21 cellular contexts compared by ENCODE assay signal in the genomic region with DNA sequence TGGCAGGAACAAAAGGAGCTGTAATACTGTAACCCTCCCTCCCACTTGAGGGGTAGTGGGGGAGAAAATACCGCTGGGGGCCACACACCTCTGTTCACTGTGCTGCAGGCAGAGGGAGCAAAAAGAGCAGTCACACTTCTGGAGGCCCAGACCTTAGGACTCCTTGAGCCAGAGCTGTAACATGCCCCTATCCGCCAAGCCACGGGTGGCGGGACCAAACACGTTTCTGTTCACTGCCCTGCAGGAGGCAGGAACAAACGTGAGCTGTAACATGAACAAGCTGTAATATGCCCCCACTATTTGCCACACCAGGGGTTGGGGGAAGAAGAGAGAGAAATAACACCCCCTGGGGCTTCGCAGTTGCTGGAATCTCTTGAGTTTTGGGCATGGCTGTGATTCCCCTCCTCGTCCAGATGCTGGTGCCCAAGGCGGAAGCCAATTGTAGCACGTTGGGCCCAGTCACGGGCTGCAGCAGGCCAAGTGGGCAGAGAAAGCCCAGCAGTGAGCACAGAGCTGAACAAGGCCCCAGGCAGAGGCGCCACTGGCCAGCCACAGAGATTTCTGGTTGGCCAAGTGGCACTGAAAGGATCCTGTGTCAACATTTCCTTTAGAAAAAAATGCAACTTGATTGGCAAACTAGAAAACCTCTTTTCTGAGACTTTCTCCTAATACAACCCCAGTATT.
"Had no signal": no experiment of that assay in that cellular context is flagged by ENCODE, and none has a peak within 500 bp of the region (broad histone marks: within the 10 kb centered on the region; RNA-seq: fewer than 3 reads in every experiment).

No MANE protein-coding gene starts in this region.

- H3K36me3 ChIP-seq: esophagus muscularis mucosa, tibial nerve had no signal

- H3K9me3 ChIP-seq: esophagus muscularis mucosa, SK-N-SH had no signal

- H3K27ac ChIP-seq: esophagus muscularis mucosa, tibial nerve had no signal

- H3K27me3 ChIP-seq: esophagus muscularis mucosa, tibial nerve had no signal

- H3K27me3 Mint-ChIP-seq: activated naive CD8-positive, alpha-beta T cell treated with anti-CD3 and anti-CD28 coated beads for 36 hours; dendritic cell treated with granulocyte-macrophage colony-stimulating factor and Interleukin-4, amounts not matched to agents 40 ng/mL and 50 ng/mL, for 4 days; natural killer cell treated with Interleukin-12 subunit alpha and Interleukin-12 subunit beta and Interleukin-15 and Interleukin-18, amount 100 ng/mL, for 72 hours had no signal

- DNase-seq: activated CD4-positive, alpha-beta T cell treated with anti-CD3 and anti-CD28 coated beads, Interleukin-2, amount 50 U/mL, for 1 hour; activated CD8-positive, alpha-beta memory T cell treated with anti-CD3 and anti-CD28 coated beads, Interleukin-2, amount 50 U/mL, for 4 hours; activated effector memory CD4-positive, alpha-beta T cell treated with anti-CD3 and anti-CD28 coated beads, Interleukin-2, amount 50 U/mL, for 16 hours; activated naive CD8-positive, alpha-beta T cell treated with anti-CD3 and anti-CD28 coated beads for 36 hours; activated T-cell treated with anti-CD3 and anti-CD28 coated beads, Interleukin-2, amount 50 U/mL, for 72 hours; amniotic stem cell; effector CD8-positive, alpha-beta T cell; immature natural killer cell; nucleus accumbens; SK-N-SH; stimulated activated CD4-positive, alpha-beta T cell treated with anti-CD3 and anti-CD28 coated beads, Interleukin-12 subunit alpha, Interleukin-12 subunit beta, amount 100 ng/mL, for 4 hours; stimulated activated CD4-positive, alpha-beta T cell treated with anti-CD3 and anti-CD28 coated beads, Interleukin-1b, Interleukin-23, amount 100 ng/mL, for 48 hours; stimulated activated CD8-positive, alpha-beta memory T cell treated with anti-CD3 and anti-CD28 coated beads, Interleukin-4, amount 100 ng/mL, for 48 hours; stimulated activated naive CD8-positive, alpha-beta T cell treated with anti-CD3 and anti-CD28 coated beads, Interleukin-15, Interleukin-2, amounts not matched to agents 100 U/mL and 50 U/mL, for 24 hours; substantia nigra; T-helper 1 cell; T1000 had no signal

- H3K4me3 ChIP-seq: esophagus muscularis mucosa, tibial nerve had no signal

- H3K27ac Mint-ChIP-seq: activated naive CD8-positive, alpha-beta T cell treated with anti-CD3 and anti-CD28 coated beads for 36 hours; activated T-cell treated with anti-CD3 and anti-CD28 coated beads, Interleukin-2, amount 50 U/mL, for 72 hours; dendritic cell treated with granulocyte-macrophage colony-stimulating factor and Interleukin-4, amounts not matched to agents 40 ng/mL and 50 ng/mL, for 4 days; immature natural killer cell; natural killer cell treated with Interleukin-12 subunit alpha and Interleukin-12 subunit beta and Interleukin-15 and Interleukin-18, amount 100 ng/mL, for 72 hours had no signal

- ATAC-seq: activated T-cell treated with anti-CD3 and anti-CD28 coated beads, Interleukin-2, amount 50 U/mL, for 72 hours; stimulated activated naive CD8-positive, alpha-beta T cell treated with anti-CD3 and anti-CD28 coated beads, Interleukin-15, Interleukin-2, amounts not matched to agents 100 U/mL and 50 U/mL, for 24 hours had no signal

- H3K4me1 Mint-ChIP-seq: immature natural killer cell had no signal

- H3K36me3 Mint-ChIP-seq: immature natural killer cell; natural killer cell treated with Interleukin-12 subunit alpha and Interleukin-12 subunit beta and Interleukin-15 and Interleukin-18, amount 100 ng/mL, for 72 hours had no signal

- H3K9me3 Mint-ChIP-seq: activated T-cell treated with anti-CD3 and anti-CD28 coated beads, Interleukin-2, amount 50 U/mL, for 72 hours; natural killer cell treated with Interleukin-12 subunit alpha and Interleukin-12 subunit beta and Interleukin-15 and Interleukin-18, amount 100 ng/mL, for 72 hours had no signal

- H3K4me3 Mint-ChIP-seq: activated naive CD8-positive, alpha-beta T cell treated with anti-CD3 and anti-CD28 coated beads for 36 hours; activated T-cell treated with anti-CD3 and anti-CD28 coated beads, Interleukin-2, amount 50 U/mL, for 72 hours; dendritic cell treated with granulocyte-macrophage colony-stimulating factor and Interleukin-4, amounts not matched to agents 40 ng/mL and 50 ng/mL, for 4 days; immature natural killer cell; natural killer cell treated with Interleukin-12 subunit alpha and Interleukin-12 subunit beta and Interleukin-15 and Interleukin-18, amount 100 ng/mL, for 72 hours had no signal
